In the genomic region with DNA sequence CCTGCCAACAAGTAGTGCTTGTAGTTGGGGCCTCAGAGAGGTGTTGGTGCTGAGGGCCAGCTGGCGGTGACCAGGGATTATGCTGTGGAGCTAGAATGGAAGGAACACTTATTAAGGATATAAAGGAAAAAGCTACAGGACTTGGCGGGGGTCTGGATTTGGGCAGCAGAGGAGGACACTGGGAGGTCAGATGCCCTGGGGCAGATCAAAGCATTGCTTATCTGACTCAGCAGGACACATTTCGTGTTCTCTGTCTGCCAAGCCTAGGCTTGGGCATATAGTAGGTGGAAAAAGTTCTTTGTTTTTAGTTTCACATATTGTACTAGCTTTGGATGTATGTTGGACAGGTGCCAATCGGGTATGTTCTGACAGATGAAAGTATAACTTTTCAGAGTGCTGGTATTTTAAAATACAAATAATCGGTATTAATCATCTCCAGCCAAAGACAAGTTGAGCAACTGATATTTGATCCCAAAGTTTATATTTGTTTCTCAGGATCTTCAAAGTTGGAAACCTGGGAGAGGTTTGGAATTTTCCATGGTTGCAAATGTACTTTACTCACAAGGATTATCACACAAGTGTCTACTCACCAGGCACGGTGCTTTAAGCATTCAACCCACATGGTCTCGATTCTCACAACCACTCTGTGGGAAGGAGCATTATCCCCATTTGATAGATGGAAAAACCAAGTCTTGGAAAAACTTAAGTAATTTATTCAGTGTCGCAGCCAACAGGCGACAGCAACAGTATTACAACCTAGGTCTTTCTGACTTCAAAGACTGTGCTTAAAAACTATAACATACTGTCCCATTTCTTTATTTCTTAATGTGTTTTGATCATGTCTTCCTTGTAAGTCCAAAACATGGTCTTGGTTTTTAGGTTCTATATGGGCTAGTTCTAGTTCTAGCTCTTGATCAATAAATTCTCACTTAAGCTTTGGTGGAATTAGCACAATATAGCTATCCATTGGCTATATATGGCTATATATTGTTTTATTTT, we compare ENCODE assay signal across 13 cellular contexts.
A peak's percentile ranks its signal among the peaks of the same experiment; 100 is the strongest.
DNase-seq lines count a peak whose midpoint lies in the region; ATAC-seq and TF ChIP-seq lines count a peak whose summit lies in the region.
"Had no signal": no experiment of that assay in that cellular context is flagged by ENCODE, and none has a peak within 500 bp of the region (broad histone marks: within the 10 kb centered on the region; RNA-seq: fewer than 3 reads in every experiment).

No MANE protein-coding gene starts in this region.

- peak overlapping the region; percentile 87 for H3K27ac Mint-ChIP-seq in activated CD8-positive, alpha-beta T cell treated with anti-CD3 and anti-CD28 coated beads for 36 hours
- H3K27ac Mint-ChIP-seq in stimulated activated effector memory CD8-positive, alpha-beta T cell treated with anti-CD3 and anti-CD28 coated beads, Interleukin-12 subunit alpha, Interleukin-12 subunit beta, amount 100 ng/mL, for 72 hours, result peak overlapping the region; percentile 92
- H3K27ac Mint-ChIP-seq: memory B cell had no signal

- no peak for TF ChIP-seq CTCF in activated CD8-positive, alpha-beta T cell treated with anti-CD3 and anti-CD28 coated beads for 36 hours (IDR thresholded peaks at IDR 0.05)
- TF ChIP-seq CTCF in epithelial cell of esophagus (IDR thresholded peaks at IDR 0.05; ENCODE audit: insufficient read depth, low read depth, low read length, missing control alignments), result no peak

- H3K4me3 ChIP-seq in epithelial cell of esophagus (ENCODE audit: low read length), result no peak overlapping the region
- H3K4me3 ChIP-seq: GM12878, thoracic aorta had no signal

- peaks cover 16% of the 10 kb centered on the region for H3K36me3 Mint-ChIP-seq in activated CD8-positive, alpha-beta T cell treated with anti-CD3 and anti-CD28 coated beads for 36 hours (ENCODE audit: low read depth)
- H3K36me3 Mint-ChIP-seq in stimulated activated effector memory CD8-positive, alpha-beta T cell treated with anti-CD3 and anti-CD28 coated beads, Interleukin-12 subunit alpha, Interleukin-12 subunit beta, amount 100 ng/mL, for 72 hours, result peaks cover 20% of the 10 kb centered on the region

- H3K9me3 Mint-ChIP-seq in activated CD8-positive, alpha-beta T cell treated with anti-CD3 and anti-CD28 coated beads for 36 hours, result no peaks in the 10 kb centered on the region
- peaks cover 4% of the 10 kb centered on the region for H3K9me3 Mint-ChIP-seq in stimulated activated effector memory CD8-positive, alpha-beta T cell treated with anti-CD3 and anti-CD28 coated beads, Interleukin-12 subunit alpha, Interleukin-12 subunit beta, amount 100 ng/mL, for 72 hours
- H3K9me3 Mint-ChIP-seq: memory B cell had no signal

- intact Hi-C loops in activated CD8-positive, alpha-beta T cell treated with anti-CD3 and anti-CD28 coated beads for 36 hours (cut with micrococcal nuclease), result loop anchor here (2.0 kb wide), 2 partner anchors 68 to 70 kb away; no protein-coding TSS in a partner anchor

- CTCF ChIA-PET in activated CD8-positive, alpha-beta T cell treated with anti-CD3 and anti-CD28 coated beads for 36 hours (lab: Charles Lee), result interaction anchor here (1.1 to 1.5 kb wide), 4 partner anchors 56 to 70 kb away, joined by 3 to 4 read pairs (median 4); no protein-coding TSS in a partner anchor

- H3K4me3 Mint-ChIP-seq in activated CD8-positive, alpha-beta T cell treated with anti-CD3 and anti-CD28 coated beads for 36 hours, result no peak overlapping the region
- H3K4me3 Mint-ChIP-seq in stimulated activated effector memory CD8-positive, alpha-beta T cell treated with anti-CD3 and anti-CD28 coated beads, Interleukin-12 subunit alpha, Interleukin-12 subunit beta, amount 100 ng/mL, for 72 hours, result peak overlapping the region; percentile 42
- H3K4me3 Mint-ChIP-seq: memory B cell had no signal

- POLR2A ChIA-PET in activated CD8-positive, alpha-beta T cell treated with anti-CD3 and anti-CD28 coated beads for 36 hours (lab: Charles Lee), result interaction anchor here (0.7 to 3.0 kb wide), 3 partner anchors 69 to 95 kb away, joined by 3 to 12 read pairs (median 3); partner anchors contain the start of gene IQGAP2

- DNase-seq in M059J (ENCODE audit: low read depth) (peak; percentile 45), epithelial cell of esophagus (ENCODE audit: low read depth) (peak; percentile 62), KG1 (lab: John Stamatoyannopoulos, UW) (no peak), NCI-H2171 (lab: John Stamatoyannopoulos, UW) (no peak)
- DNase-seq in activated CD8-positive, alpha-beta T cell treated with anti-CD3 and anti-CD28 coated beads for 36 hours, result peak; percentile 27
- no peak for DNase-seq in stimulated activated effector memory CD8-positive, alpha-beta T cell treated with anti-CD3 and anti-CD28 coated beads, Interleukin-12 subunit alpha, Interleukin-12 subunit beta, amount 100 ng/mL, for 72 hours (ENCODE audit: low spot score in 2 of 2)
- DNase-seq: anterior cingulate cortex, DMS153, SK-N-SH had no signal

- peaks cover 75% of the 10 kb centered on the region for H3K4me1 Mint-ChIP-seq in activated CD8-positive, alpha-beta T cell treated with anti-CD3 and anti-CD28 coated beads for 36 hours (ENCODE audit: low read depth)
- H3K4me1 Mint-ChIP-seq in stimulated activated effector memory CD8-positive, alpha-beta T cell treated with anti-CD3 and anti-CD28 coated beads, Interleukin-12 subunit alpha, Interleukin-12 subunit beta, amount 100 ng/mL, for 72 hours, result peaks cover 66% of the 10 kb centered on the region

- peak; percentile 28 for ATAC-seq in activated CD8-positive, alpha-beta T cell treated with anti-CD3 and anti-CD28 coated beads for 36 hours
- ATAC-seq in stimulated activated effector memory CD8-positive, alpha-beta T cell treated with anti-CD3 and anti-CD28 coated beads, Interleukin-12 subunit alpha, Interleukin-12 subunit beta, amount 100 ng/mL, for 72 hours, result no peak
- no peak for ATAC-seq in HG03520 (IDR thresholded peaks at IDR 0.05; ENCODE audit: unreplicated experiment)
- ATAC-seq: GM12878 had no signal

- H3K27me3 Mint-ChIP-seq in activated CD8-positive, alpha-beta T cell treated with anti-CD3 and anti-CD28 coated beads for 36 hours, result no peaks in the 10 kb centered on the region
- H3K27me3 Mint-ChIP-seq: memory B cell had no signal

Comparison
In these comparisons a context has a peak if more than half of its experiments do, and no peak if none do; other contexts are left out.
1. DNase-seq: peak in M059J (single experiment), activated CD8-positive, alpha-beta T cell treated with anti-CD3 and anti-CD28 coated beads for 36 hours (single experiment) and epithelial cell of esophagus (single experiment); none in stimulated activated effector memory CD8-positive, alpha-beta T cell treated with anti-CD3 and anti-CD28 coated beads, Interleukin-12 subunit alpha, Interleukin-12 subunit beta, amount 100 ng/mL, for 72 hours (0 of 2), KG1 (single experiment) and NCI-H2171 (single experiment).